ENCODE assay signal across 19 cellular contexts in the genomic region with DNA sequence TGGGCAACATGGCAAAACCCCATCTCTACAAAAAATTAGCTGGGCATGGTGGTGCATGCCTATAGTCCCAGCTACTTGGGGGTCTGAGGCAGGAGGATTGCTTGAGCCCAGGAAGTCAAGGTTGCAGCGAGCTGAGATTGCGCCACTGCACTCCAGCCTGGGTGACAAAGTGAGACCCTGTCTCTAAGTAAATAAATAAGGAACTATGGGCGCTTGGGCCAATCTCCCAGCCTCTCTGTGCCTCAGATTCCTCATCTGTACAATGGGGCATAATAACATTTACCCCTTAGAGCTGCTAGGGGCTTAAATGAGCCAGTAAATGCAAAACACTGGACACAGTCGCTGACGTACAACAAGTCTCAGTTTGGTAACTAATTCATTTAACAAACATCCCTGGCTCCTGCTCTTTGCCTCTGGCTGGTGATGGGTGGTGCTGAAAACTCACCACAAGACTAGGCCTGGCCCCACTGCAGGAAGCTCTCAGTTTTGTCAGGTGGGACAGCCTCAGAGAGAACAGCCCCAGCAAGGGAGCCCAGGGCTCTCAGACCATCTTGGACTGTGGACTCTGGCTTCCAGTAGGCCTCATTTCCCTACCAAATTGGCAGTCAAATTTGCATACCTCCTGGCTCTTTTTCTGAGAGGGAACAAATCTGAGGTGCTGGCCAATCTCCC. TPM values are rescaled to one million over a fixed set of nuclear protein-coding genes. Genes with fewer than 3 reads are reported as not detected.
A peak's percentile ranks its signal among the peaks of the same experiment; 100 is the strongest.
DNase-seq lines count a peak whose midpoint lies in the region; ATAC-seq, FAIRE-seq and TF ChIP-seq lines count a peak whose summit lies in the region.
"Had no signal": no experiment of that assay in that cellular context is flagged by ENCODE, and none has a peak within 500 bp of the region (broad histone marks: within the 10 kb centered on the region; RNA-seq: fewer than 3 reads in every experiment).

No MANE protein-coding gene starts in this region.

- no peaks in the 10 kb centered on the region for H3K9me3 Mint-ChIP-seq in activated naive CD8-positive, alpha-beta T cell treated with anti-CD3 and anti-CD28 coated beads, Interleukin-2, amount 10 ng/mL, durations not matched to agents 7 days and 5 days
- H3K9me3 Mint-ChIP-seq in activated naive CD8-positive, alpha-beta T cell treated with anti-CD3 and anti-CD28 coated beads for 36 hours: no peaks in the 10 kb centered on the region
- H3K9me3 Mint-ChIP-seq: activated naive CD8-positive, alpha-beta T cell treated with anti-CD3 and anti-CD28 coated beads, Interleukin-2, amount 50 U/mL, for 24 hours had no signal

- peak overlapping the region; percentile 2; the same call in 1 of the 2 replicates for H3K4me2 ChIP-seq in GM12878 (ENCODE audit: control insufficient read depth, insufficient read depth)
- H3K4me2 ChIP-seq: PC-9 had no signal

- WGBS in GM12878 (ENCODE audit: insufficient coverage, insufficient replicate concordance, low lambda C conversion rate, missing lambda C conversion rate): 86% methylated on average over 5 of the region's 5 CpGs

- no peaks in the 10 kb centered on the region for H3K27me3 ChIP-seq in GM12878 (replicated peaks in 1 of 2; ENCODE audit: control insufficient read depth in 2 of 2, insufficient read depth in 2 of 2, low read length in 1 of 2)
- H3K27me3 ChIP-seq: esophagus muscularis mucosa, vagina had no signal

- H3K27ac ChIP-seq in GM12878 (ENCODE audit: control insufficient read depth, insufficient read depth): no peak overlapping the region
- H3K27ac ChIP-seq: coronary artery, esophagus muscularis mucosa, HL-60, PC-9, vagina had no signal

- no peak overlapping the region for H2AFZ ChIP-seq in GM12878 (ENCODE audit: control insufficient read depth, low read depth, low read length)
- H2AFZ ChIP-seq: PC-9 had no signal

- H3K9ac ChIP-seq in GM12878 (ENCODE audit: control insufficient read depth, insufficient read depth, low read length): no peak overlapping the region

- no peaks in the 10 kb centered on the region for H3K79me2 ChIP-seq in GM12878 (ENCODE audit: control insufficient read depth, insufficient read depth, low read length)

- SMC1A ChIA-PET in GM12878 (lab: Charles Lee; ENCODE audit: uncharacterized antibody, unreplicated experiment): interaction anchor here (0.5 to 3.8 kb wide), 11 partner anchors 10 to 35 kb away, joined by 3 to 13 read pairs (median 4); no protein-coding TSS in a partner anchor

- CTCF ChIA-PET in GM12878 (lab: Yijun Ruan, JAX): interaction anchor here (1.1 to 3.1 kb wide), 6 partner anchors 11 to 117 kb away, joined by 4 to 16 read pairs (median 4); no protein-coding TSS in a partner anchor

- H3K4me1 ChIP-seq in GM12878 (ENCODE audit: control insufficient read depth, insufficient read depth, low read length): peaks cover 16% of the 10 kb centered on the region
- H3K4me1 ChIP-seq: vagina had no signal

- no peaks in the 10 kb centered on the region for H3K36me3 Mint-ChIP-seq in activated naive CD8-positive, alpha-beta T cell treated with anti-CD3 and anti-CD28 coated beads, Interleukin-2, amount 10 ng/mL, durations not matched to agents 7 days and 5 days
- no peaks in the 10 kb centered on the region for H3K36me3 Mint-ChIP-seq in activated naive CD8-positive, alpha-beta T cell treated with anti-CD3 and anti-CD28 coated beads for 36 hours

- peak; percentile 97 for ATAC-seq in activated naive CD8-positive, alpha-beta T cell treated with anti-CD3 and anti-CD28 coated beads, Interleukin-2, amount 10 ng/mL, durations not matched to agents 7 days and 5 days (ENCODE audit: low read depth)
- ATAC-seq in HG03159 (IDR thresholded peaks at IDR 0.05; ENCODE audit: unreplicated experiment) (peak; percentile 55), GM12878 (peak; percentile 77)
- ATAC-seq: activated naive CD8-positive, alpha-beta T cell treated with anti-CD3 and anti-CD28 coated beads, Interleukin-2, amount 50 U/mL, for 24 hours had no signal

- peaks cover 34% of the 10 kb centered on the region for H3K4me1 Mint-ChIP-seq in activated naive CD8-positive, alpha-beta T cell treated with anti-CD3 and anti-CD28 coated beads, Interleukin-2, amount 10 ng/mL, durations not matched to agents 7 days and 5 days
- H3K4me1 Mint-ChIP-seq in activated naive CD8-positive, alpha-beta T cell treated with anti-CD3 and anti-CD28 coated beads for 36 hours: peaks cover 15% of the 10 kb centered on the region

- no peak overlapping the region for H3K4me3 ChIP-seq in GM12878
- H3K4me3 ChIP-seq: coronary artery, esophagus muscularis mucosa, PC-9, vagina had no signal

- H3K9me3 ChIP-seq in GM12878 (replicated peaks; ENCODE audit: control insufficient read depth, insufficient read depth, low read length): no peaks in the 10 kb centered on the region
- H3K9me3 ChIP-seq: esophagus muscularis mucosa, vagina had no signal

- no peak for DNase-seq in activated naive CD8-positive, alpha-beta T cell treated with anti-CD3 and anti-CD28 coated beads, Interleukin-2, amount 10 ng/mL, durations not matched to agents 7 days and 5 days
- no peak for DNase-seq in activated naive CD8-positive, alpha-beta T cell treated with anti-CD3 and anti-CD28 coated beads for 36 hours
- DNase-seq in GM12878 (ENCODE audit: low read depth, low spot score) (no peak), glomerular visceral epithelial cell (ENCODE audit: extremely low spot score) (no peak), MV-4-11 (lab: John Stamatoyannopoulos, UW) (no peak), DMS79 (lab: John Stamatoyannopoulos, UW) (no peak), AML-193 (lab: John Stamatoyannopoulos, UW) (no peak)
- DNase-seq: activated naive CD8-positive, alpha-beta T cell treated with anti-CD3 and anti-CD28 coated beads, Interleukin-2, amount 50 U/mL, for 24 hours; DMS53; hypothalamus; NCI-H2171 treated with DMSO at 0.1 percent for 48 hours; PC-9; stimulated activated CD8-positive, alpha-beta memory T cell treated with anti-CD3 and anti-CD28 coated beads, Interleukin-4, amount 100 ng/mL, for 48 hours had no signal

- peak overlapping the region; percentile 41 for H3K4me3 Mint-ChIP-seq in activated naive CD8-positive, alpha-beta T cell treated with anti-CD3 and anti-CD28 coated beads, Interleukin-2, amount 10 ng/mL, durations not matched to agents 7 days and 5 days
- no peak overlapping the region for H3K4me3 Mint-ChIP-seq in activated naive CD8-positive, alpha-beta T cell treated with anti-CD3 and anti-CD28 coated beads for 36 hours
- H3K4me3 Mint-ChIP-seq: activated naive CD8-positive, alpha-beta T cell treated with anti-CD3 and anti-CD28 coated beads, Interleukin-2, amount 50 U/mL, for 24 hours had no signal

- no peak for TF ChIP-seq EP300 in GM12878 (IDR thresholded peaks at IDR 0.05; ENCODE audit: borderline replicate concordance in 1 of 2, control insufficient read depth in 1 of 2, low read depth in 2 of 2, low read length in 2 of 2)

- no peak for TF ChIP-seq CTCF in GM12878 (IDR thresholded peaks at IDR 0.05 in 2 of 3, conservative IDR thresholded peaks at IDR 0.05 in 1 of 3; ENCODE audit: control insufficient read depth in 2 of 3, extremely low read depth in 1 of 3, insufficient read depth in 1 of 3, low read depth in 3 of 3, low read length in 3 of 3)

- peak; percentile 71 for FAIRE-seq in GM12878 (lab: Jason Lieb, UNC)

- TF ChIP-seq POLR2A in GM12878 (IDR thresholded peaks at IDR 0.05; ENCODE audit: low read depth, low read length): no peak

- intact Hi-C loops in GM12878 (cut with micrococcal nuclease; ENCODE audit: unreplicated experiment): no loop called here

- peak overlapping the region; percentile 74 for H3K27ac Mint-ChIP-seq in activated naive CD8-positive, alpha-beta T cell treated with anti-CD3 and anti-CD28 coated beads, Interleukin-2, amount 10 ng/mL, durations not matched to agents 7 days and 5 days
- no peak overlapping the region for H3K27ac Mint-ChIP-seq in activated naive CD8-positive, alpha-beta T cell treated with anti-CD3 and anti-CD28 coated beads for 36 hours

- in situ Hi-C loops in GM12878 (cut with MboI): no loop called here

- no peaks in the 10 kb centered on the region for H3K27me3 Mint-ChIP-seq in activated naive CD8-positive, alpha-beta T cell treated with anti-CD3 and anti-CD28 coated beads, Interleukin-2, amount 10 ng/mL, durations not matched to agents 7 days and 5 days
- H3K27me3 Mint-ChIP-seq in activated naive CD8-positive, alpha-beta T cell treated with anti-CD3 and anti-CD28 coated beads for 36 hours: no peaks in the 10 kb centered on the region
- H3K27me3 Mint-ChIP-seq: activated naive CD8-positive, alpha-beta T cell treated with anti-CD3 and anti-CD28 coated beads, Interleukin-2, amount 50 U/mL, for 24 hours had no signal

- RAD21 ChIA-PET in GM12878 (lab: Charles Lee; ENCODE audit: unreplicated experiment): interaction anchor here (1.3 to 2.2 kb wide), 3 partner anchors 16 to 25 kb away, joined by 3 to 9 read pairs (median 4); no protein-coding TSS in a partner anchor

- H3K36me3 ChIP-seq in GM12878 (ENCODE audit: control insufficient read depth in 2 of 2, insufficient read depth in 2 of 2, low read length in 1 of 2): no peaks in the 10 kb centered on the region
- H3K36me3 ChIP-seq: esophagus muscularis mucosa, vagina had no signal

- BruUV-seq in GM12878 (replicated peaks; lab: Mats Ljungman, UMichigan): no TSS peak

- H4K20me1 ChIP-seq in GM12878 (ENCODE audit: control insufficient read depth, insufficient read depth): no peaks in the 10 kb centered on the region

- TF ChIP-seq RAD21 in GM12878 (IDR thresholded peaks at IDR 0.05; ENCODE audit: insufficient read depth, low read depth, low read length): no peak

- POLR2A ChIA-PET in activated naive CD8-positive, alpha-beta T cell treated with anti-CD3 and anti-CD28 coated beads, Interleukin-2, amount 10 ng/mL, durations not matched to agents 7 days and 5 days (lab: Charles Lee): interaction anchor here (1.0 to 2.6 kb wide), 4 partner anchors 9 to 34 kb away, joined by 3 to 16 read pairs (median 7); partner anchors contain the start of gene SH2D7
- POLR2A ChIA-PET in GM12878 (lab: Charles Lee): interaction anchor here (0.8 to 3.0 kb wide), 4 partner anchors 12 to 32 kb away, joined by 3 to 12 read pairs (median 4); no protein-coding TSS in a partner anchor

RNA-seq across cellular contexts. Expression of gene TBC1D2B, which starts 6.3 kb away (rescaled TPM):
- 100 to 1,000 TPM; 123 to 125 TPM for total RNA-seq in activated naive CD8-positive, alpha-beta T cell treated with anti-CD3 and anti-CD28 coated beads, Interleukin-2, amount 10 ng/mL, durations not matched to agents 7 days and 5 days
- total RNA-seq in activated naive CD8-positive, alpha-beta T cell treated with anti-CD3 and anti-CD28 coated beads for 36 hours: 10 to 100 TPM; 39.4 to 44.1 TPM
- total RNA-seq in GM12878 (2013; cell fraction: nucleolus; rRNA removed): 172 and 173 TPM in 2 replicates
- total RNA-seq in GM12878 (2014; rRNA removed): 18.4 and 21.9 TPM in 2 replicates
- 17.0 and 20.4 TPM in 2 replicates for total RNA-seq in GM12878 (2014; rRNA removed; fragmentation: Illumina TruSeq; extraction: Trizol)
- total RNA-seq in GM12878 (2021): 27.0 and 28.7 TPM in 2 replicates
- 12.9 TPM for polyA plus RNA-seq in GM12878 (2011; ENCODE audit: low read depth)
- polyA plus RNA-seq in GM12878 (2011; rRNA removed): 53.4 and 75.9 TPM in 2 replicates
- polyA plus RNA-seq in GM12878 (2011; cell fraction: cytosol; rRNA removed): 38.8 and 40.0 TPM in 2 replicates
- polyA plus RNA-seq in GM12878 (2011; cell fraction: nucleus; rRNA removed): 110 and 121 TPM in 2 replicates
- 17.9 and 21.2 TPM in 2 replicates for polyA plus RNA-seq in GM12878 (2012)
- polyA plus RNA-seq in GM12878 (2014; fragmentation: Illumina TruSeq; extraction: Trizol): 22.7 and 26.1 TPM in 2 replicates
- polyA plus RNA-seq in GM12878 (2014; fragmentation: Nextera tagmentation; extraction: Ambion mirVana): 1 to 10 TPM; 1.3 to 1.4 TPM
- 22.4 and 25.6 TPM in 2 replicates for polyA plus RNA-seq in GM12878 (2014; rRNA removed)
- polyA plus RNA-seq in GM12878 (2016; fragmentation: Nextera tagmentation; extraction: Ambion mirVana): 1 to 10 TPM; 2.7 to 8.2 TPM
- 50.3 and 51.8 TPM in 2 replicates for polyA minus RNA-seq in GM12878 (2011; rRNA and poly(A)+ RNA removed)
- polyA minus RNA-seq in GM12878 (2011; cell fraction: cytosol; rRNA and poly(A)+ RNA removed): 14.4 and 14.8 TPM in 2 replicates
- 35.9 and 50.8 TPM in 2 replicates for polyA minus RNA-seq in GM12878 (2011; cell fraction: nucleus; rRNA and poly(A)+ RNA removed)

RNA-seq across cellular contexts. Expression of gene SH2D7, which starts 8.5 kb away (rescaled TPM):
- under 1 TPM in 1 of 2 experiments, not detected in 1; 0.11 TPM for total RNA-seq in activated naive CD8-positive, alpha-beta T cell treated with anti-CD3 and anti-CD28 coated beads, Interleukin-2, amount 10 ng/mL, durations not matched to agents 7 days and 5 days
- total RNA-seq in activated naive CD8-positive, alpha-beta T cell treated with anti-CD3 and anti-CD28 coated beads for 36 hours: not detected
- not detected in 2 replicates for total RNA-seq in GM12878 (2013; cell fraction: nucleolus; rRNA removed)
- total RNA-seq in GM12878 (2014; rRNA removed) (0.06 TPM in 1 of 2 replicates, not detected in the other), GM12878 (2014; rRNA removed; fragmentation: Illumina TruSeq; extraction: Trizol) (not detected in 2 replicates), GM12878 (2021) (0.08 TPM in 1 of 2 replicates, not detected in the other)
- not detected for polyA plus RNA-seq in GM12878 (2011; ENCODE audit: low read depth)
- polyA plus RNA-seq in GM12878 (2011; rRNA removed) (not detected in 2 replicates), GM12878 (2014; fragmentation: Illumina TruSeq; extraction: Trizol) (0.04 TPM in 1 of 2 replicates, not detected in the other), GM12878 (2014; fragmentation: Nextera tagmentation; extraction: Ambion mirVana) (not detected), GM12878 (2014; rRNA removed) (not detected in 2 replicates), GM12878 (2016; fragmentation: Nextera tagmentation; extraction: Ambion mirVana) (not detected)
- polyA plus RNA-seq in GM12878 (2011; cell fraction: cytosol; rRNA removed): not detected in 2 replicates
- polyA plus RNA-seq in GM12878 (2011; cell fraction: nucleus; rRNA removed): not detected in 2 replicates
- polyA plus RNA-seq in GM12878 (2012): not detected in 2 replicates
- polyA minus RNA-seq in GM12878 (2011; rRNA and poly(A)+ RNA removed): 0.10 and 0.15 TPM in 2 replicates
- polyA minus RNA-seq in GM12878 (2011; cell fraction: cytosol; rRNA and poly(A)+ RNA removed): not detected in 2 replicates
- 0.12 TPM in 1 of 2 replicates, not detected in the other for polyA minus RNA-seq in GM12878 (2011; cell fraction: nucleus; rRNA and poly(A)+ RNA removed)
- total RNA-seq: esophagus muscularis mucosa, MCF 10A, PC-9, vagina had no signal

RNA-seq across cellular contexts. Expression of gene CIB2, which starts 47.4 kb away (rescaled TPM):
- total RNA-seq in activated naive CD8-positive, alpha-beta T cell treated with anti-CD3 and anti-CD28 coated beads, Interleukin-2, amount 10 ng/mL, durations not matched to agents 7 days and 5 days: 1 to 10 TPM in 1 of 2 experiments, under 1 TPM in 1; 0.88 to 1.5 TPM
- 1 to 10 TPM; 1.8 to 1.9 TPM for total RNA-seq in activated naive CD8-positive, alpha-beta T cell treated with anti-CD3 and anti-CD28 coated beads for 36 hours
- 0.69 and 1.5 TPM in 2 replicates for total RNA-seq in GM12878 (2013; cell fraction: nucleolus; rRNA removed)
- total RNA-seq in GM12878 (2014; rRNA removed) (7.2 and 8.8 TPM in 2 replicates), GM12878 (2014; rRNA removed; fragmentation: Illumina TruSeq; extraction: Trizol) (5.9 and 6.8 TPM in 2 replicates), GM12878 (2021) (6.9 and 7.2 TPM in 2 replicates)
- polyA plus RNA-seq in GM12878 (2011; ENCODE audit: low read depth): 2.3 TPM
- polyA plus RNA-seq in GM12878 (2011; rRNA removed) (7.4 and 11.7 TPM in 2 replicates), GM12878 (2014; fragmentation: Illumina TruSeq; extraction: Trizol) (7.9 and 11.7 TPM in 2 replicates), GM12878 (2014; fragmentation: Nextera tagmentation; extraction: Ambion mirVana) (1 to 10 TPM in 1 of 2 experiments, under 1 TPM in 1; 0.56 to 1.6 TPM), GM12878 (2014; rRNA removed) (7.2 and 8.2 TPM in 2 replicates), GM12878 (2016; fragmentation: Nextera tagmentation; extraction: Ambion mirVana) (10 to 100 TPM in 1 of 2 experiments, 1 to 10 TPM in 1; 1.5 to 12.1 TPM)
- polyA plus RNA-seq in GM12878 (2011; cell fraction: cytosol; rRNA removed): 7.8 and 10.2 TPM in 2 replicates
- polyA plus RNA-seq in GM12878 (2011; cell fraction: nucleus; rRNA removed): 3.3 and 3.9 TPM in 2 replicates
- 3.1 and 3.4 TPM in 2 replicates for polyA plus RNA-seq in GM12878 (2012)
- polyA minus RNA-seq in GM12878 (2011; rRNA and poly(A)+ RNA removed): 10.4 and 22.3 TPM in 2 replicates
- polyA minus RNA-seq in GM12878 (2011; cell fraction: cytosol; rRNA and poly(A)+ RNA removed): 2.6 and 3.7 TPM in 2 replicates
- 0.73 and 1.2 TPM in 2 replicates for polyA minus RNA-seq in GM12878 (2011; cell fraction: nucleus; rRNA and poly(A)+ RNA removed)
